9 cellular contexts compared by ENCODE assay signal in the genomic region with DNA sequence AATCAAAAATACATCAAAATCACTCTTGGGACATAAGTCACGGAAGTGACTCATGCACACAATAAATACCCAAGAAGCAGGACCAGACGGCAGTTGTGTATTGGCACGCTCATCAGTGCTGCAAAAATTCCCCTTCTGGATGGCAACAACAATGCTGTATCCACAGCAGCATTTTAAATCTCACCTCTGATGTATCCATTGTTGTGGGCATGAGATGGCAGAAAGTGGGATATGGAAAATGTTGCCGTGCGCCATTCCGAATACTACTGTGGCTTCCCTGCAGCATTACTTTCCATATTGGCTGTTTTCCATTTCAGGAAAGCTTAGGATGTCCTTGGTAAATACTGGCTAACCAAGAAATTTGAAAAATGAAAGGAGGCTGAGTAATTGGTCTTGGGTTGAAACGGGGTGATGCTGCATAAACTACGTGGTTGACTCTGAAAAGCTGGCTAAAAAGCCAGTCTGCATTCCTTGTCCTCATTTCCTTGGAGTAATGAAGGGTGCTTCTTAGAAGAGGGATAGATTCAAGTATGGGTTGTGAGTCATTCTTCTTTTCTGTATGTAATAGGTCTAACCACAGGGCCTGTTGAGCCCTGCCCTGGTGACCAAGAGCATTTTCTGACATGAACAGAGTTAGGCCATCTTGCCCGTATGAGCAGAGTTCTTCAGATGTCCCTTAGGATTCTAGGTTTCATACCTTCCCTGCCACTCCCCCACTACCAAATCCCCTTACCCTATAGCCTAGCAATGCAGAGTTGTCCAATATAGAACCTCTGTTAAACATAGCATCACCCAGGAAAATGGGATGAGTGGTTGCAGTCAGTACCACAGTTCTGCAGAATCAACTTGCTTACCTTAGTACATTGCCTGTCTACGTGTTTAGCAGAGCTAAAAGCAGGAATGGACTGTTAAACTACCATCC. TPM values are rescaled to one million over a fixed set of nuclear protein-coding genes. Genes with fewer than 3 reads are reported as not detected.
DNase-seq lines count a peak whose midpoint lies in the region; ATAC-seq and TF ChIP-seq lines count a peak whose summit lies in the region.
"Had no signal": no experiment of that assay in that cellular context is flagged by ENCODE, and none has a peak within 500 bp of the region (broad histone marks: within the 10 kb centered on the region; RNA-seq: fewer than 3 reads in every experiment).

No MANE protein-coding gene starts in this region.

- no peak for TF ChIP-seq RAD21 in SK-N-SH (IDR thresholded peaks at IDR 0.05; ENCODE audit: low read length)

- H3K36me3 Mint-ChIP-seq in activated T-cell treated with anti-CD3 and anti-CD28 coated beads, Interleukin-2, amount 50 U/mL, for 4 hours (ENCODE audit: insufficient read depth) = peaks cover 44% of the 10 kb centered on the region

- H3K79me2 ChIP-seq in SK-N-SH (ENCODE audit: insufficient read depth) = no peaks in the 10 kb centered on the region
- H3K79me2 ChIP-seq: parathyroid adenoma had no signal

- H3K4me2 ChIP-seq in SK-N-SH = peak overlapping the region; percentile 36; the same call in 1 of the 2 replicates

- H3K9me3 ChIP-seq in SK-N-SH = no peaks in the 10 kb centered on the region
- H3K9me3 ChIP-seq in thoracic aorta = no peaks in the 10 kb centered on the region

- no peak for TF ChIP-seq CTCF in SK-N-SH (IDR thresholded peaks at IDR 0.05)
- no peak for TF ChIP-seq CTCF in foreskin fibroblast (IDR thresholded peaks at IDR 0.05; ENCODE audit: low read depth, low read length)
- TF ChIP-seq CTCF in thoracic aorta (IDR thresholded peaks at IDR 0.05) = no peak

- peak overlapping the region; percentile 42; the same call in 1 of the 2 replicates for H2AFZ ChIP-seq in SK-N-SH (ENCODE audit: low read depth)
- H2AFZ ChIP-seq: parathyroid adenoma had no signal

- no peak for ATAC-seq in activated T-cell treated with anti-CD3 and anti-CD28 coated beads, Interleukin-2, amount 50 U/mL, for 4 hours
- ATAC-seq in thoracic aorta (ENCODE audit: insufficient number of reproducible peaks, low FRiP score, low read depth) = peak; percentile 62

- H3K4me1 ChIP-seq in SK-N-SH (ENCODE audit: control insufficient read depth in 1 of 2, insufficient read depth in 2 of 2, low read depth in 1 of 2, low read length in 1 of 2) (peaks cover 0 to 7% of the 10 kb centered on the region in 2 experiments; a peak in 3 of 4 replicates), thoracic aorta (ENCODE audit: control insufficient read depth in 1 of 2, low read depth in 2 of 2) (peaks cover 17 to 49% of the 10 kb centered on the region in 2 donors)
- H3K4me1 ChIP-seq: parathyroid adenoma had no signal

- peak overlapping the region; percentile 13 for H3K4me3 Mint-ChIP-seq in activated T-cell treated with anti-CD3 and anti-CD28 coated beads, Interleukin-2, amount 50 U/mL, for 4 hours

- peak in 1 of 2 experiments; percentile 18; a peak in 1 of 4 replicates for TF ChIP-seq EP300 in SK-N-SH (IDR thresholded peaks at IDR 0.05; ENCODE audit: borderline replicate concordance in 1 of 2, low read depth in 1 of 2, low read length in 1 of 2)

- H3K4me1 Mint-ChIP-seq in activated T-cell treated with anti-CD3 and anti-CD28 coated beads, Interleukin-2, amount 50 U/mL, for 4 hours (ENCODE audit: low read depth) = peaks cover 37% of the 10 kb centered on the region

- H3K27ac ChIP-seq in SK-N-SH (ENCODE audit: low read depth in 2 of 2, low read length in 1 of 2) = peak overlapping the region; percentile 39 to 75; a peak in 3 of 4 replicates
- peak overlapping the region; percentile 73 to 78 for H3K27ac ChIP-seq in thoracic aorta
- H3K27ac ChIP-seq: parathyroid adenoma had no signal

- no peak overlapping the region for H3K4me3 ChIP-seq in SK-N-SH (ENCODE audit: low read depth in 2 of 2, low read length in 1 of 2)
- no peak overlapping the region for H3K4me3 ChIP-seq in foreskin fibroblast (ENCODE audit: low read depth in 1 of 2, low read length in 2 of 2)
- H3K4me3 ChIP-seq in thoracic aorta = no peak overlapping the region

- H3F3A ChIP-seq in SK-N-SH (replicated peaks; ENCODE audit: insufficient read depth) = peaks cover 31% of the 10 kb centered on the region

- POLR2A ChIA-PET in SK-N-SH (lab: Yijun Ruan, JAX) = no interaction called here

- DNase-seq in activated T-cell treated with anti-CD3 and anti-CD28 coated beads, Interleukin-2, amount 50 U/mL, for 4 hours = no peak
- no peak for DNase-seq in activated T-cell treated with anti-CD3 and anti-CD28 coated beads, Interleukin-2, amount 50 U/mL, for 48 hours
- DNase-seq in SK-N-SH = no peak
- peak; percentile 91 to 94 for DNase-seq in foreskin fibroblast
- DNase-seq in thoracic aorta (ENCODE audit: low spot score) = no peak
- DNase-seq in pons (ENCODE audit: low spot score) = no peak
- DNase-seq in SK-N-DZ (ENCODE audit: low spot score) = no peak
- DNase-seq in NCI-H146 treated with DMSO at 0.1 percent for 48 hours (lab: John Stamatoyannopoulos, UW; ENCODE audit: unreplicated experiment) = no peak

- H3K9ac ChIP-seq in SK-N-SH = no peak overlapping the region; the same call in 1 of the 2 replicates
- H3K9ac ChIP-seq: parathyroid adenoma had no signal

- WGBS in SK-N-SH (ENCODE audit: low lambda C conversion rate) = 40% methylated on average over 10 of the region's 10 CpGs

- H3K9me3 Mint-ChIP-seq in activated T-cell treated with anti-CD3 and anti-CD28 coated beads, Interleukin-2, amount 50 U/mL, for 4 hours = no peaks in the 10 kb centered on the region

- CTCF ChIA-PET in SK-N-SH (lab: Yijun Ruan, JAX) = interaction anchor here (0.7 kb wide), 1 partner anchor 196 kb away, joined by 3 read pairs; no protein-coding TSS in a partner anchor

- H3K36me3 ChIP-seq in SK-N-SH (replicated peaks in 1 of 2; ENCODE audit: control insufficient read depth in 1 of 2, insufficient read depth in 2 of 2, low read length in 1 of 2) (peaks cover 0 to 2% of the 10 kb centered on the region in 2 experiments), thoracic aorta (no peaks in the 10 kb centered on the region)

- no peaks in the 10 kb centered on the region for H3K9me2 ChIP-seq in SK-N-SH

- no peaks in the 10 kb centered on the region for H3K27me3 Mint-ChIP-seq in activated T-cell treated with anti-CD3 and anti-CD28 coated beads, Interleukin-2, amount 50 U/mL, for 4 hours (ENCODE audit: low read depth)

- H3K27me3 ChIP-seq in SK-N-SH (ENCODE audit: insufficient read depth) = no peaks in the 10 kb centered on the region
- H3K27me3 ChIP-seq in thoracic aorta (replicated peaks; ENCODE audit: insufficient read depth) = no peaks in the 10 kb centered on the region

- no peaks in the 10 kb centered on the region for H4K20me1 ChIP-seq in SK-N-SH (ENCODE audit: insufficient read depth)

TF ChIP-seq in SK-N-SH, 30 proteins besides CTCF, POLR2A, EP300 and RAD21 (continues in another document):
- TF ChIP-seq MEF2A (IDR thresholded peaks at IDR 0.05; ENCODE audit: borderline replicate concordance, low read depth) (no peak), NFIC (IDR thresholded peaks at IDR 0.05; ENCODE audit: borderline replicate concordance) (peak; percentile 58), FOXM1 (IDR thresholded peaks at IDR 0.05; ENCODE audit: low read depth) (0 out of 2 replicates have a peak, but pooled peaks have one; percentile 29), JUND (IDR thresholded peaks at IDR 0.05) (peak; percentile 52), TCF12 (IDR thresholded peaks at IDR 0.05) (peak; percentile 31), FOXJ3 (CRISPR knock-in tag; IDR thresholded peaks at IDR 0.05) (no peak), YY1 (IDR thresholded peaks at IDR 0.05; ENCODE audit: low read depth) (0 out of 2 replicates have a peak, but pooled peaks have one; percentile 40), FOSL2 (IDR thresholded peaks at IDR 0.05; ENCODE audit: borderline replicate concordance, low read depth) (peak; percentile 66; the same call in 1 of the 2 replicates)
- TF ChIP-seq, protein P1, sequence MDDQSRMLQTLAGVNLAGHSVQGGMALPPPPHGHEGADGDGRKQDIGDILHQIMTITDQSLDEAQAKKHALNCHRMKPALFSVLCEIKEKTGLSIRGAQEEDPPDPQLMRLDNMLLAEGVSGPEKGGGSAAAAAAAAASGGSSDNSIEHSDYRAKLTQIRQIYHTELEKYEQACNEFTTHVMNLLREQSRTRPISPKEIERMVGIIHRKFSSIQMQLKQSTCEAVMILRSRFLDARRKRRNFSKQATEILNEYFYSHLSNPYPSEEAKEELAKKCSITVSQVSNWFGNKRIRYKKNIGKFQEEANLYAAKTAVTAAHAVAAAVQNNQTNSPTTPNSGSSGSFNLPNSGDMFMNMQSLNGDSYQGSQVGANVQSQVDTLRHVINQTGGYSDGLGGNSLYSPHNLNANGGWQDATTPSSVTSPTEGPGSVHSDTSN (IDR thresholded peaks at IDR 0.05) = peak; percentile 50
- TF ChIP-seq, protein P2, sequence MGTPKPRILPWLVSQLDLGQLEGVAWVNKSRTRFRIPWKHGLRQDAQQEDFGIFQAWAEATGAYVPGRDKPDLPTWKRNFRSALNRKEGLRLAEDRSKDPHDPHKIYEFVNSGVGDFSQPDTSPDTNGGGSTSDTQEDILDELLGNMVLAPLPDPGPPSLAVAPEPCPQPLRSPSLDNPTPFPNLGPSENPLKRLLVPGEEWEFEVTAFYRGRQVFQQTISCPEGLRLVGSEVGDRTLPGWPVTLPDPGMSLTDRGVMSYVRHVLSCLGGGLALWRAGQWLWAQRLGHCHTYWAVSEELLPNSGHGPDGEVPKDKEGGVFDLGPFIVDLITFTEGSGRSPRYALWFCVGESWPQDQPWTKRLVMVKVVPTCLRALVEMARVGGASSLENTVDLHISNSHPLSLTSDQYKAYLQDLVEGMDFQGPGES (IDR thresholded peaks at IDR 0.05; ENCODE audit: low read depth, low read length) = no peak

RNA-seq across cellular contexts. Expression of gene TOMM7, which starts 36.3 kb away (rescaled TPM):
- total RNA-seq in activated T-cell treated with anti-CD3 and anti-CD28 coated beads, Interleukin-2, amount 50 U/mL, for 4 hours = 100 to 1,000 TPM; 225 to 255 (median 244) TPM
- 453 and 546 TPM in 2 replicates for polyA plus RNA-seq in SK-N-SH (2012; rRNA removed)
- polyA plus RNA-seq in SK-N-SH (2012; cell fraction: cytosol; rRNA removed) = 577 and 786 TPM in 2 replicates
- 127 and 172 TPM in 2 replicates for polyA plus RNA-seq in SK-N-SH (2012; cell fraction: nucleus; rRNA removed)
- 100 to 1,000 TPM in 1 of 2 donors, 10 to 100 TPM in 1; 95.0 to 123 TPM for total RNA-seq in thoracic aorta
- polyA plus RNA-seq in SK-N-DZ (2014; cell fraction: cytosol; rRNA removed) = 108 TPM in 2 replicates
- 94.8 and 174 TPM in 2 replicates for polyA plus RNA-seq in SK-N-DZ (2014; cell fraction: nucleus; rRNA removed)

Comparison
In these comparisons a context has a peak if more than half of its experiments do, and no peak if none do; other contexts are left out.
1. DNase-seq: peak in foreskin fibroblast (2 of 2); none in activated T-cell treated with anti-CD3 and anti-CD28 coated beads, Interleukin-2, amount 50 U/mL, for 4 hours (single experiment), activated T-cell treated with anti-CD3 and anti-CD28 coated beads, Interleukin-2, amount 50 U/mL, for 48 hours (0 of 2), SK-N-SH (single experiment), thoracic aorta (single experiment), pons (single experiment), SK-N-DZ (single experiment) and NCI-H146 treated with DMSO at 0.1 percent for 48 hours (single experiment).